In the genomic region with DNA sequence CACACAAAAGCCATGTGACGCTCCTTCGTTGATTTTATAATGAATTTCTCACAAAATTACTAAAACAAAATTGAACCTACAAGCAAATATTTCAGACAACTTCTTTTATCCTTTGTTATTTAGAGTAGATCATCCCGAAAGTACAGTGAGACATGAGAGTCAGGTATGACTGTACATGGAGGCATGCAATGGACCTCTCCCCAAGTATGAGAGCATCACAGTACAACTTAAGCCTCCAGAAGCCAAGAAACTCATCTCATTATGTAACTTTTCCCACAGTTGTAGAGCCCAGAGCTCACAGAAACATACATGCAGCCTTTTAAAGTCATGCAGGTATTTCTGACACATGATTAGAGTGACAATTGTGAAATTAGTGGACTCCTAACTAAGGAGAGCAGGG, we compare ENCODE assay signal across 27 cellular contexts.
"Had no signal": no experiment of that assay in that cellular context is flagged by ENCODE, and none has a peak within 500 bp of the region (broad histone marks: within the 10 kb centered on the region; RNA-seq: fewer than 3 reads in every experiment).

No MANE protein-coding gene starts in this region.

- H3K4me3 Mint-ChIP-seq: dendritic cell treated with granulocyte-macrophage colony-stimulating factor and Interleukin-4, amounts not matched to agents 40 ng/mL and 50 ng/mL, for 4 days; endodermal cell; memory B cell; natural killer cell; neural crest cell; stimulated activated naive CD8-positive, alpha-beta T cell treated with anti-CD3 and anti-CD28 coated beads, Interleukin-15, amount 100 ng/mL, for 72 hours had no signal

- H3K27ac ChIP-seq: colonic mucosa, esophagus squamous epithelium, gastrocnemius medialis, lower lobe of right lung, neutrophil, pancreas, right lobe of liver, suprapubic skin, transverse colon, upper lobe of right lung, uterus had no signal

- H3K27me3 Mint-ChIP-seq: dendritic cell treated with granulocyte-macrophage colony-stimulating factor and Interleukin-4, amounts not matched to agents 40 ng/mL and 50 ng/mL, for 4 days; stimulated activated naive CD8-positive, alpha-beta T cell treated with anti-CD3 and anti-CD28 coated beads, Interleukin-15, amount 100 ng/mL, for 72 hours had no signal

- H3K27me3 ChIP-seq: colonic mucosa, esophagus squamous epithelium, gastrocnemius medialis, neutrophil, pancreas, right lobe of liver, suprapubic skin, transverse colon, upper lobe of right lung, uterus had no signal

- DNase-seq: colonic mucosa; effector CD8-positive, alpha-beta T cell; endodermal cell; erythroblast; esophagus squamous epithelium; gastrocnemius medialis; head of caudate nucleus; left ventricle myocardium superior; lower lobe of right lung; natural killer cell; pancreas; right lobe of liver; stimulated activated CD4-positive, alpha-beta T cell treated with anti-CD3 and anti-CD28 coated beads, Interleukin-12 subunit alpha, Interleukin-12 subunit beta, amount 100 ng/mL, for 4 hours; stimulated activated CD4-positive, alpha-beta T cell treated with anti-CD3 and anti-CD28 coated beads, Interleukin-1b, Interleukin-23, amount 100 ng/mL, for 48 hours; stimulated activated CD4-positive, alpha-beta T cell treated with anti-CD3 and anti-CD28 coated beads, Interleukin-4, amount 100 ng/mL, for 1 hour; stimulated activated CD8-positive, alpha-beta memory T cell treated with anti-CD3 and anti-CD28 coated beads, Interleukin-4, amount 100 ng/mL, for 48 hours; stimulated activated naive CD4-positive, alpha-beta T cell; stimulated activated naive CD8-positive, alpha-beta T cell treated with anti-CD3 and anti-CD28 coated beads, Interleukin-15, amount 100 ng/mL, for 72 hours; transverse colon; upper lobe of right lung; uterus had no signal

- H3K9me3 Mint-ChIP-seq: dendritic cell treated with granulocyte-macrophage colony-stimulating factor and Interleukin-4, amounts not matched to agents 40 ng/mL and 50 ng/mL, for 4 days; endodermal cell; stimulated activated naive CD8-positive, alpha-beta T cell treated with anti-CD3 and anti-CD28 coated beads, Interleukin-15, amount 100 ng/mL, for 72 hours had no signal

- H3K36me3 ChIP-seq: colonic mucosa, esophagus squamous epithelium, gastrocnemius medialis, lower lobe of right lung, neutrophil, pancreas, right lobe of liver, suprapubic skin, transverse colon, upper lobe of right lung, uterus had no signal

- H3K4me1 Mint-ChIP-seq: memory B cell; natural killer cell; stimulated activated naive CD8-positive, alpha-beta T cell treated with anti-CD3 and anti-CD28 coated beads, Interleukin-15, amount 100 ng/mL, for 72 hours had no signal

- H3K4me1 ChIP-seq: colonic mucosa, gastrocnemius medialis, lower lobe of right lung, pancreas, right lobe of liver, suprapubic skin, transverse colon, upper lobe of right lung, uterus had no signal

- H3K36me3 Mint-ChIP-seq: memory B cell, natural killer cell had no signal

- H3K9me3 ChIP-seq: colonic mucosa, esophagus squamous epithelium, gastrocnemius medialis, neutrophil, pancreas, right lobe of liver, upper lobe of right lung, uterus had no signal

- H3K27ac Mint-ChIP-seq: dendritic cell treated with granulocyte-macrophage colony-stimulating factor and Interleukin-4, amounts not matched to agents 40 ng/mL and 50 ng/mL, for 4 days; endodermal cell; memory B cell; natural killer cell; stimulated activated naive CD8-positive, alpha-beta T cell treated with anti-CD3 and anti-CD28 coated beads, Interleukin-15, amount 100 ng/mL, for 72 hours had no signal

- H3K4me2 ChIP-seq: smooth muscle cell had no signal

- H3K4me3 ChIP-seq: colonic mucosa, esophagus squamous epithelium, gastrocnemius medialis, lower lobe of right lung, pancreas, right lobe of liver, smooth muscle cell, suprapubic skin, transverse colon, upper lobe of right lung, uterus had no signal

- ATAC-seq: gastrocnemius medialis; left ventricle myocardium superior; lower lobe of right lung; natural killer cell; pancreas; right lobe of liver; stimulated activated naive CD8-positive, alpha-beta T cell treated with anti-CD3 and anti-CD28 coated beads, Interleukin-15, amount 100 ng/mL, for 72 hours; upper lobe of right lung had no signal
